Comparison of ENCODE assay signal across 26 cellular contexts in the genomic region with DNA sequence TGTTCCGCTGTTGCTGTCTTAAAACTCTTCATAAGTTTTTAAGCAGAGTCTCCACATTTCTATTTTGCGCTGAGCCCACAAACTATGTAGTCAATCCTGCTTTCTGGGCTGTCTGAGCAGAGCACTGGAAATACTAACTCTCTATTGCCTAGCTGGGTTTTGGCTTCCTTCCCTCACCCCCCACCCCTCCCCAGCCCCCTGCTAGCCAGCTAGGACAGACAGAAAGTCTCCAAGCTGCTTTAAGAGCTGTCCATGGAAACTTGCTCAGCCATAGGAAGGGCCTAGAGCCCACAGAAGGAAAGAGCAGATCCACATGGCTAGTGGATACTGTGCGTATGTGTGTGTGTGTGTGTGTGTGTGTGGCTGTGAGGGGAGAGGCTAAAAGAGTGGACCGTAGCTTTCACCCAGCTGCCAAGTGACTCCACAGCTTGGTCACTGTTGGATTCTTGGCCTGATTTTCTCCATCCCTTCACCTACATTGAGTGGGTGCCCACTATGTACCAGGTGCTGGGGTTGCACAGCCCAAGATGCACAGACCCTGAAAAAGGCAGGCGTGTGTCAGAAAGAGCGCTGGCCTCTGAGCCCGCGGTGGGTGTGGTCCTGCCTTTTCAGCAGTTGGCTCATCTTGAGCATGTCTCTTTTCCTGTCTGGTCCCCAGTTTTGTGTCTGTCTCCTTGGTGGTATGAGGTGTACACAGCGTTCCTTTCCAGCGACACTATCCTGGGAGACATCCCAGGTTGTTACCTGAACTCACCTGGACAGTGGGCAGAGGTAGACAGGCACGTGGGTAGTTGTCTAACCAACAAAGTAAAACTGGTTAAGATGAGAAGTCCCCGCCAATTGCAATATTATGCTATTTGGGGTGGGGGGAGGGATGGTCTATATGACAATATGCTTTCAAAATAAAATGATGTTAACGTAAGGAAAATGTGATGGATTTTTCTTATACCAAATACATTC. TPM values are rescaled to one million over a fixed set of nuclear protein-coding genes. Genes with fewer than 3 reads are reported as not detected.
DNase-seq lines count a peak whose midpoint lies in the region; ATAC-seq and TF ChIP-seq lines count a peak whose summit lies in the region.
"Had no signal": no experiment of that assay in that cellular context is flagged by ENCODE, and none has a peak within 500 bp of the region (broad histone marks: within the 10 kb centered on the region; RNA-seq: fewer than 3 reads in every experiment).

No MANE protein-coding gene starts in this region.

- H3K27me3 ChIP-seq in heart right ventricle (peaks cover 7 to 100% (median 96%) of the 10 kb centered on the region in 7 donors), mesendoderm (ENCODE audit: insufficient read depth, low read length, poor library complexity) (peaks cover 54% of the 10 kb centered on the region)
- H3K27me3 ChIP-seq in CD8-positive, alpha-beta memory T cell (ENCODE audit: insufficient read depth, low read length, poor library complexity, severe bottlenecking): peaks cover 67% of the 10 kb centered on the region

- no peak overlapping the region for H3K18ac ChIP-seq in mesendoderm (ENCODE audit: low read length)

- peak overlapping the region; percentile 36 for H3K56ac ChIP-seq in mesendoderm (ENCODE audit: low read length)

- H3K27ac ChIP-seq in heart right ventricle: peak overlapping the region; percentile 70 to 94 (median 90)
- no peak overlapping the region for H3K27ac ChIP-seq in mesendoderm (ENCODE audit: low read depth, low read length)
- H3K27ac ChIP-seq in CD8-positive, alpha-beta memory T cell (ENCODE audit: low read depth, low read length): no peak overlapping the region
- H3K27ac ChIP-seq: BLaER1 treated with 17β-estradiol and CSF1 and Interleukin-3, amounts not matched to agents 10 nM and 100 nM; breast epithelium had no signal

- H2BK120ac ChIP-seq in mesendoderm (ENCODE audit: low read depth, low read length): no peak overlapping the region

- H3K4me1 Mint-ChIP-seq in activated T-helper 1 cell treated with anti-CD3 and anti-CD28 coated beads, Interleukin-12 subunit alpha, Interleukin-12 subunit beta, Interleukin-2, Interleukin-4 antibody, amounts not matched to agents 30 ng/mL and 10 ng/mL and 1 ng/mL, durations not matched to agents 14 hours and 24 hours and 36 hours (ENCODE audit: low read depth): peaks cover 13% of the 10 kb centered on the region
- peaks cover 45% of the 10 kb centered on the region for H3K4me1 Mint-ChIP-seq in type B pancreatic cell (ENCODE audit: unreplicated experiment)
- peaks cover 34 to 52% (median 44%) of the 10 kb centered on the region in 3 donors for H3K4me1 Mint-ChIP-seq in CD8-positive, alpha-beta memory T cell

- ATAC-seq in heart right ventricle: peak in 4 of 8 donors; percentile 20 to 24 (median 22)
- ATAC-seq in Right ventricle myocardium inferior: no peak
- ATAC-seq in HG03108 (IDR thresholded peaks at IDR 0.05; ENCODE audit: unreplicated experiment): no peak

- no peak overlapping the region for H2BK5ac ChIP-seq in mesendoderm (ENCODE audit: low read length)

- no peak overlapping the region for H3K4me3 Mint-ChIP-seq in activated T-helper 1 cell treated with anti-CD3 and anti-CD28 coated beads, Interleukin-12 subunit alpha, Interleukin-12 subunit beta, Interleukin-2, Interleukin-4 antibody, amounts not matched to agents 30 ng/mL and 10 ng/mL and 1 ng/mL, durations not matched to agents 14 hours and 24 hours and 36 hours
- peak overlapping the region; percentile 54 for H3K4me3 Mint-ChIP-seq in type B pancreatic cell
- peak overlapping the region in 3 of 7 donors; percentile 6 to 53 (median 40) for H3K4me3 Mint-ChIP-seq in CD8-positive, alpha-beta memory T cell
- H3K4me3 Mint-ChIP-seq: stimulated activated naive CD8-positive, alpha-beta T cell treated with anti-CD3 and anti-CD28 coated beads, Interleukin-15, Interleukin-2, amounts not matched to agents 100 ng/mL and 50 ng/mL, for 24 hours had no signal

- H3K36me3 ChIP-seq in heart right ventricle (no peaks in the 10 kb centered on the region), mesendoderm (ENCODE audit: control insufficient read depth, insufficient read depth, low read length) (no peaks in the 10 kb centered on the region)
- no peaks in the 10 kb centered on the region for H3K36me3 ChIP-seq in CD8-positive, alpha-beta memory T cell (ENCODE audit: insufficient read depth, low read length)
- H3K36me3 ChIP-seq: BLaER1 treated with 17β-estradiol and CSF1 and Interleukin-3, amounts not matched to agents 10 nM and 100 nM; breast epithelium had no signal

- H3K9me3 ChIP-seq in heart right ventricle: no peaks in the 10 kb centered on the region
- no peaks in the 10 kb centered on the region for H3K9me3 ChIP-seq in CD8-positive, alpha-beta memory T cell (ENCODE audit: low read length)
- H3K9me3 ChIP-seq: breast epithelium had no signal

- H3K4me3 ChIP-seq in heart right ventricle (peak overlapping the region in 2 of 10 donors; percentile 7 to 56), mesendoderm (ENCODE audit: low read length) (no peak overlapping the region)
- H3K4me3 ChIP-seq in CD8-positive, alpha-beta memory T cell (ENCODE audit: low read length): no peak overlapping the region
- H3K4me3 ChIP-seq: BLaER1 treated with 17β-estradiol and CSF1 and Interleukin-3, amounts not matched to agents 10 nM and 100 nM; breast epithelium had no signal

- CTCF ChIA-PET in CD8-positive, alpha-beta memory T cell (lab: Charles Lee): no interaction called here

- no peaks in the 10 kb centered on the region for H3K36me3 Mint-ChIP-seq in activated T-helper 1 cell treated with anti-CD3 and anti-CD28 coated beads, Interleukin-12 subunit alpha, Interleukin-12 subunit beta, Interleukin-2, Interleukin-4 antibody, amounts not matched to agents 30 ng/mL and 10 ng/mL and 1 ng/mL, durations not matched to agents 14 hours and 24 hours and 36 hours (ENCODE audit: low read depth)
- no peaks in the 10 kb centered on the region for H3K36me3 Mint-ChIP-seq in type B pancreatic cell
- H3K36me3 Mint-ChIP-seq in CD8-positive, alpha-beta memory T cell: no peaks in the 10 kb centered on the region

- H3K4me1 ChIP-seq in heart right ventricle (peaks cover 5 to 67% (median 32%) of the 10 kb centered on the region in 9 donors), mesendoderm (ENCODE audit: control insufficient read depth, low read depth, low read length) (peaks cover 17% of the 10 kb centered on the region)
- H3K4me1 ChIP-seq in CD8-positive, alpha-beta memory T cell (ENCODE audit: insufficient read depth, low read length): peaks cover 8% of the 10 kb centered on the region

- WGBS in heart right ventricle, 2 donors: 20 to 34% methylated on average over 13 of the region's 13 CpGs
- WGBS in mesendoderm (ENCODE audit: extremely low coverage, insufficient coverage, low lambda C conversion rate): no CpG with 5 or more reads among the region's 13 CpGs

- H3K27ac Mint-ChIP-seq in activated T-helper 1 cell treated with anti-CD3 and anti-CD28 coated beads, Interleukin-12 subunit alpha, Interleukin-12 subunit beta, Interleukin-2, Interleukin-4 antibody, amounts not matched to agents 30 ng/mL and 10 ng/mL and 1 ng/mL, durations not matched to agents 14 hours and 24 hours and 36 hours: peak overlapping the region; percentile 62
- no peak overlapping the region for H3K27ac Mint-ChIP-seq in type B pancreatic cell
- H3K27ac Mint-ChIP-seq in CD8-positive, alpha-beta memory T cell: peak overlapping the region in 1 of 8 donors; percentile 50
- H3K27ac Mint-ChIP-seq: stimulated activated naive CD8-positive, alpha-beta T cell treated with anti-CD3 and anti-CD28 coated beads, Interleukin-15, Interleukin-2, amounts not matched to agents 100 ng/mL and 50 ng/mL, for 24 hours had no signal

- H3K4me2 ChIP-seq in mesendoderm (ENCODE audit: low read length): no peak overlapping the region
- H3K4me2 ChIP-seq: BLaER1 treated with 17β-estradiol and CSF1 and Interleukin-3, amounts not matched to agents 10 nM and 100 nM had no signal

- no peak overlapping the region for H4K8ac ChIP-seq in mesendoderm (ENCODE audit: low read depth, low read length)

- intact Hi-C loops in heart right ventricle (cut with DNase I) (loop anchor here in 5 of 10 donors (5.0 kb wide), 1 partner anchor 37 kb away; no protein-coding TSS in a partner anchor), Right ventricle myocardium inferior (cut with DNase I) (no loop called here)
- intact Hi-C loops in activated T-helper 1 cell treated with anti-CD3 and anti-CD28 coated beads, Interleukin-12 subunit alpha, Interleukin-12 subunit beta, Interleukin-2, Interleukin-4 antibody, amounts not matched to agents 30 ng/mL and 10 ng/mL and 1 ng/mL, durations not matched to agents 14 hours and 24 hours and 36 hours (cut with micrococcal nuclease): no loop called here

- no peak overlapping the region for H2AK5ac ChIP-seq in mesendoderm (ENCODE audit: low read length)

- H3K4ac ChIP-seq in mesendoderm (ENCODE audit: low read depth, low read length): no peak overlapping the region

- peak overlapping the region; percentile 73 for H3K23ac ChIP-seq in mesendoderm (ENCODE audit: low read length)

- H3K79me2 ChIP-seq in mesendoderm (ENCODE audit: control insufficient read depth, insufficient read depth, low read length): no peaks in the 10 kb centered on the region

- DNase-seq in heart right ventricle (peak in 1 of 2 donors; percentile 66), Right ventricle myocardium inferior (ENCODE audit: missing footprints) (no peak), mesendoderm (peak; percentile 60), type B pancreatic cell (ENCODE audit: extremely low spot score, unreplicated experiment) (no peak), LoVo (ENCODE audit: low spot score) (no peak)
- DNase-seq in activated T-helper 1 cell treated with anti-CD3 and anti-CD28 coated beads, Interleukin-12 subunit alpha, Interleukin-12 subunit beta, Interleukin-2, Interleukin-4 antibody, amounts not matched to agents 30 ng/mL and 10 ng/mL and 1 ng/mL, durations not matched to agents 14 hours and 24 hours and 36 hours (ENCODE audit: low spot score): no peak
- DNase-seq in CD8-positive, alpha-beta memory T cell: no peak
- DNase-seq: ACHN; activated naive CD4-positive, alpha-beta T cell treated with Interleukin-2 at 50 U/mL for 16 hours; activated T-cell treated with anti-CD3 and anti-CD28 coated beads, Interleukin-2, amount 50 U/mL, for 48 hours; amniotic stem cell; cortex of kidney; DND-41; kidney; NCI-H1694 treated with DMSO at 0.1 percent for 48 hours; NCI-H524 treated with DMSO at 0.1 percent for 48 hours; T-helper 1 cell had no signal

- H3K27me3 Mint-ChIP-seq in activated T-helper 1 cell treated with anti-CD3 and anti-CD28 coated beads, Interleukin-12 subunit alpha, Interleukin-12 subunit beta, Interleukin-2, Interleukin-4 antibody, amounts not matched to agents 30 ng/mL and 10 ng/mL and 1 ng/mL, durations not matched to agents 14 hours and 24 hours and 36 hours (ENCODE audit: insufficient read depth): peaks cover 92% of the 10 kb centered on the region
- H3K27me3 Mint-ChIP-seq in type B pancreatic cell: peaks cover 99% of the 10 kb centered on the region
- H3K27me3 Mint-ChIP-seq in CD8-positive, alpha-beta memory T cell: peaks cover 80 to 93% of the 10 kb centered on the region in 2 donors

- H3K9ac ChIP-seq in mesendoderm (ENCODE audit: low read length): peak overlapping the region; percentile 20
- H3K9ac ChIP-seq: BLaER1 treated with 17β-estradiol and CSF1 and Interleukin-3, amounts not matched to agents 10 nM and 100 nM had no signal

- H2BK15ac ChIP-seq in mesendoderm (replicated peaks; ENCODE audit: low read depth): no peak overlapping the region

- H4K5ac ChIP-seq in mesendoderm (ENCODE audit: low read length): no peak overlapping the region

- POLR2A ChIA-PET in CD8-positive, alpha-beta memory T cell (lab: Charles Lee): no interaction called here

- TF ChIP-seq CTCF in heart right ventricle (IDR thresholded peaks at IDR 0.05) (no peak), type B pancreatic cell (conservative IDR thresholded peaks at IDR 0.05) (no peak)

- H3K79me1 ChIP-seq in mesendoderm (ENCODE audit: low read length): no peaks in the 10 kb centered on the region

- H3K9me3 Mint-ChIP-seq in activated T-helper 1 cell treated with anti-CD3 and anti-CD28 coated beads, Interleukin-12 subunit alpha, Interleukin-12 subunit beta, Interleukin-2, Interleukin-4 antibody, amounts not matched to agents 30 ng/mL and 10 ng/mL and 1 ng/mL, durations not matched to agents 14 hours and 24 hours and 36 hours: no peaks in the 10 kb centered on the region
- no peaks in the 10 kb centered on the region for H3K9me3 Mint-ChIP-seq in type B pancreatic cell
- H3K9me3 Mint-ChIP-seq in CD8-positive, alpha-beta memory T cell: peaks cover 0 to 5% (median 0%) of the 10 kb centered on the region in 5 donors
- H3K9me3 Mint-ChIP-seq: stimulated activated naive CD8-positive, alpha-beta T cell treated with anti-CD3 and anti-CD28 coated beads, Interleukin-15, Interleukin-2, amounts not matched to agents 100 ng/mL and 50 ng/mL, for 24 hours had no signal

RNA-seq across cellular contexts. Expression of a gene that starts 5.4 kb away (rescaled TPM):
- 100 to 1,000 TPM; 137 to 295 (median 192) TPM for total RNA-seq in heart right ventricle
- polyA plus RNA-seq in heart right ventricle: 100 to 1,000 TPM in 1 of 2 donors, 10 to 100 TPM in 1; 69.1 to 274 TPM
- 261 TPM for total RNA-seq in Right ventricle myocardium inferior
- not detected in 2 replicates for total RNA-seq in activated T-helper 1 cell treated with anti-CD3 and anti-CD28 coated beads, Interleukin-12 subunit alpha, Interleukin-12 subunit beta, Interleukin-2, Interleukin-4 antibody, amounts not matched to agents 30 ng/mL and 10 ng/mL and 1 ng/mL, durations not matched to agents 14 hours and 24 hours and 36 hours
- polyA plus RNA-seq in mesendoderm (2013, experiment 1 of 2): 0.44 TPM
- 0.32 TPM for polyA plus RNA-seq in mesendoderm (2013, experiment 2 of 2)
- total RNA-seq in type B pancreatic cell (ENCODE audit: low replicate concordance): 1.00 and 3.2 TPM in 2 replicates
- under 1 TPM in 1 of 2 experiments, not detected in 1; 0.22 TPM for total RNA-seq in CD8-positive, alpha-beta memory T cell
- polyA plus RNA-seq in CD8-positive, alpha-beta memory T cell: not detected
- total RNA-seq: glomerular endothelial cell, kidney, lung microvascular endothelial cell, osteoblast, renal cortical epithelial cell, SK-MEL-5 had no signal

Comparison
In these comparisons a context has a peak if more than half of its experiments do, and no peak if none do; other contexts are left out.
1. H3K27ac ChIP-seq: peak in heart right ventricle (10 of 10); none in mesendoderm (single experiment) and CD8-positive, alpha-beta memory T cell (single experiment).
2. RNA of a gene that starts 5.4 kb away (total RNA-seq): 261 TPM in Right ventricle myocardium inferior (single experiment) and 137 to 295 TPM in heart right ventricle; 1.00 to 3.2 TPM in type B pancreatic cell, 0.22 TPM in CD8-positive, alpha-beta memory T cell and not detected in activated T-helper 1 cell treated with anti-CD3 and anti-CD28 coated beads, Interleukin-12 subunit alpha, Interleukin-12 subunit beta, Interleukin-2, Interleukin-4 antibody, amounts not matched to agents 30 ng/mL and 10 ng/mL and 1 ng/mL, durations not matched to agents 14 hours and 24 hours and 36 hours; every median in the first group is over 10 times any median in the second.